8 cellular contexts compared by ENCODE assay signal in the genomic region with DNA sequence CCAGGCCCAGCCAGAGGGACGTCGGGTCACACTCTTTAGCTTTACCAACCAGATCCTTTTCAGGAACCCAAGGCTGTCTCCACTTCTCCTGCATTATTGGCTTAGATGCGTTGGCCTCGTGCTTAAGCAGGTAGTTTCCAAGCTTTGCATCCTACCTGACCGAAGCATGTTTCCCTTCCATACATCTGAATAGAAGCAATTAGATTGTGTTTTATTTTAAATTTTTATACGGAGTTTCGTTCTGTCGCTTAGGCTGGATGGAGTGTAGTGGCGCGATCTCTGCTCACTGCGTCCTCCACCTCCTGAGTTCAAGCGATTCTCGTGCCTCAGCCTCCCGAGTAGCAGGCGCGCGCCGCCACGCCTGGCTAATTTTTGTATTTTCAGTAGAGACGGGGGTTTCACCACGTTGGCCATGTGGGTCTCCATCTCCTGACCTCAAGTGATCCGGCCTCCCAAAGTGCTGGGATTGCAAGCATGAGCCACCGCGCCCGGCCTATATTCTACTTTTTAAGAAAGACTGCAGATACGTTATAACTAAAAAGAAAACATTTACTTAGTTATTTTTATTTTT. TPM values are rescaled to one million over a fixed set of nuclear protein-coding genes. Genes with fewer than 3 reads are reported as not detected.
A peak's percentile ranks its signal among the peaks of the same experiment; 100 is the strongest.
DNase-seq lines count a peak whose midpoint lies in the region; FAIRE-seq and TF ChIP-seq lines count a peak whose summit lies in the region.

No MANE protein-coding gene starts in this region.

- 8% methylated on average over 24 of the region's 26 CpGs for WGBS in HUES64

- H3K36me3 Mint-ChIP-seq in stimulated activated naive CD8-positive, alpha-beta T cell treated with anti-CD3 and anti-CD28 coated beads, Interleukin-15, Interleukin-2, amounts not matched to agents 100 ng/mL and 50 ng/mL, for 24 hours (ENCODE audit: low read depth): no peaks in the 10 kb centered on the region

- H3K27ac ChIP-seq in HUES64 (ENCODE audit: low read depth, low read length): 0 out of 2 replicates have a peak overlapping the region, but pooled peaks have one; percentile 1
- peak overlapping the region; percentile 44 to 58 for H3K27ac ChIP-seq in ascending aorta

- peak overlapping the region; percentile 92 for H3K4me3 Mint-ChIP-seq in stimulated activated naive CD8-positive, alpha-beta T cell treated with anti-CD3 and anti-CD28 coated beads, Interleukin-15, Interleukin-2, amounts not matched to agents 100 ng/mL and 50 ng/mL, for 24 hours

- peak overlapping the region; percentile 79 for H3K4me3 ChIP-seq in HUES64 (ENCODE audit: low read length)
- H3K4me3 ChIP-seq in ascending aorta: peak overlapping the region; percentile 53 to 67

- intact Hi-C loops in ascending aorta (cut with DNase I): loop anchor here (1.0 kb wide), 1 partner anchor 18 kb away; the partner anchor contains the start of gene DCUN1D5

- peaks cover 13% of the 10 kb centered on the region for H3K4me1 Mint-ChIP-seq in stimulated activated naive CD8-positive, alpha-beta T cell treated with anti-CD3 and anti-CD28 coated beads, Interleukin-15, Interleukin-2, amounts not matched to agents 100 ng/mL and 50 ng/mL, for 24 hours (ENCODE audit: low read depth)

- peak overlapping the region; percentile 81 for H3K9ac ChIP-seq in HUES64 (ENCODE audit: low read depth, low read length)

- FAIRE-seq in islet of Langerhans (lab: Jason Lieb, UNC): peak; percentile 100

- H3K4me1 ChIP-seq in HUES64 (ENCODE audit: insufficient read depth, low read length): 0 out of 2 replicates have a peak, but pooled peaks cover 4% of the 10 kb centered on the region
- H3K4me1 ChIP-seq in ascending aorta: no peaks in the 10 kb centered on the region

- peak overlapping the region; percentile 81 for H3K27ac Mint-ChIP-seq in stimulated activated naive CD8-positive, alpha-beta T cell treated with anti-CD3 and anti-CD28 coated beads, Interleukin-15, Interleukin-2, amounts not matched to agents 100 ng/mL and 50 ng/mL, for 24 hours

- H3K27me3 ChIP-seq in HUES64 (ENCODE audit: insufficient read depth, low read length): no peaks in the 10 kb centered on the region
- H3K27me3 ChIP-seq in ascending aorta: no peaks in the 10 kb centered on the region

- H3K9me3 Mint-ChIP-seq in stimulated activated naive CD8-positive, alpha-beta T cell treated with anti-CD3 and anti-CD28 coated beads, Interleukin-15, Interleukin-2, amounts not matched to agents 100 ng/mL and 50 ng/mL, for 24 hours: no peaks in the 10 kb centered on the region

- no peak for TF ChIP-seq CTCF in ascending aorta (IDR thresholded peaks at IDR 0.05)

- no peaks in the 10 kb centered on the region for H3K9me3 ChIP-seq in HUES64 (ENCODE audit: insufficient read depth, low read depth, low read length)
- H3K9me3 ChIP-seq in ascending aorta: no peaks in the 10 kb centered on the region

- H3K36me3 ChIP-seq in HUES64 (ENCODE audit: insufficient read depth, low read length) (peaks cover 12% of the 10 kb centered on the region), ascending aorta (no peaks in the 10 kb centered on the region)

- peaks cover 6% of the 10 kb centered on the region for H3K27me3 Mint-ChIP-seq in stimulated activated naive CD8-positive, alpha-beta T cell treated with anti-CD3 and anti-CD28 coated beads, Interleukin-15, Interleukin-2, amounts not matched to agents 100 ng/mL and 50 ng/mL, for 24 hours

- DNase-seq in activated CD8-positive, alpha-beta memory T cell treated with anti-CD3 and anti-CD28 coated beads, Interleukin-2, amount 50 U/mL, for 48 hours: peak; percentile 55
- DNase-seq in activated CD8-positive, alpha-beta memory T cell treated with anti-CD3 and anti-CD28 coated beads, Interleukin-2, amount 50 U/mL, for 4 hours: no peak
- DNase-seq in ascending aorta (ENCODE audit: low spot score in 2 of 2): no peak
- DNase-seq in DMS79 treated with DMSO at 0.1 percent for 48 hours (lab: John Stamatoyannopoulos, UW): no peak
- DNase-seq in dedifferentiated amniotic fluid mesenchymal stem cell (ENCODE audit: extremely low spot score): no peak

RNA-seq across cellular contexts. Expression of gene DYNC2H1, which starts 0.7 kb away (rescaled TPM):
- polyA plus RNA-seq in HUES64 (2013, experiment 1 of 2): 8.2 TPM
- polyA plus RNA-seq in HUES64 (2013, experiment 2 of 2): 7.7 TPM
- total RNA-seq in ascending aorta: 7.1 TPM

RNA-seq across cellular contexts. Expression of gene DCUN1D5, which starts 17.9 kb away (rescaled TPM):
- 75.7 TPM for polyA plus RNA-seq in HUES64 (2013, experiment 1 of 2)
- 73.0 TPM for polyA plus RNA-seq in HUES64 (2013, experiment 2 of 2)
- 337 TPM for total RNA-seq in ascending aorta
